Comparison of ENCODE assay signal across 10 cellular contexts in the genomic region with DNA sequence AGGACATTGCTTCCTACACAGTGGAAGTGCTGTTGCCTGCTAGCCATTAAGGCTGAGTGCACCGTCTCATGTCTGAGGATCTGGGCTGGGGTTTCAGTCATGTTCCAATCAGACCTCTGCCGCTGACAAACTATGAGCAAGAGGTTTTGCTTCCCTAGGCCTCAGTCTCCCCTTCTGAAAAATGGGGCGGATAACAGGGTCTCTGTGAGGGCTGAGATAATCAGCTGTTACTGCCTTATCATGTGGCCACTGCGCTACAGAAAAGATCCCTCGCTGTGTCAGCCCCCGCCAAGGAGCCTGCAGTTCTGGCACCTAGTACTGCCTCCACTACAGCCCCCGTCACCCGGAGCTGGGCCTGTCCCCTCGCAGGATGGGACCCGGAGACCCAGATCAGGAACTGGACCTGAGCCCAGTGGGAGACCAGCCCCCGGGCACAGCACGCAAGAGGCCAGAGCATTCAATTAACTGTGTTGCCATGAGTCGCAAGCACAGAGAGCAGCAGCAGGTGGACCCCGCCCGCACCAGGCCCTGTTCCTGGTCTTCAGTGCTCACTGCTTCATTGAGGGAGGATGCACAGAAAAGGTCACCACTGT. TPM values are rescaled to one million over a fixed set of nuclear protein-coding genes. Genes with fewer than 3 reads are reported as not detected.
DNase-seq lines count a peak whose midpoint lies in the region; ATAC-seq and TF ChIP-seq lines count a peak whose summit lies in the region.
"Had no signal": no experiment of that assay in that cellular context is flagged by ENCODE, and none has a peak within 500 bp of the region (broad histone marks: within the 10 kb centered on the region; RNA-seq: fewer than 3 reads in every experiment).

No MANE protein-coding gene starts in this region.

- H2BK12ac ChIP-seq in trophoblast cell (ENCODE audit: low read length) = peak overlapping the region; percentile 21

- intact Hi-C loops in Caco-2 (cut with micrococcal nuclease; ENCODE audit: unreplicated experiment) (loop anchor here (10.0 kb wide), 1 partner anchor 444 kb away; no protein-coding TSS in a partner anchor), PC-9 (cut with micrococcal nuclease; ENCODE audit: unreplicated experiment) (loop anchor here (1.0 kb wide), 1 partner anchor 193 kb away; the partner anchor contains the start of gene PRMT1)

- peak overlapping the region; percentile 22 for H2BK120ac ChIP-seq in trophoblast cell (ENCODE audit: insufficient read depth, low read length, poor library complexity)

- peak overlapping the region; percentile 69 for H3K4me3 ChIP-seq in Caco-2 (ENCODE audit: low read depth, low read length)
- H3K4me3 ChIP-seq in PC-9 = peak overlapping the region; percentile 48; the same call in 1 of the 2 replicates
- peak overlapping the region; percentile 31 to 56 (median 38) for H3K4me3 ChIP-seq in fibroblast of lung (replicated peaks in 1 of 4; ENCODE audit: control extremely low read depth in 1 of 4, insufficient read depth in 1 of 4, low read depth in 3 of 4, low read length in 4 of 4)
- H3K4me3 ChIP-seq in trophoblast cell (ENCODE audit: low read depth, low read length) = peak overlapping the region; percentile 76

- peak overlapping the region; percentile 72 for H3K4ac ChIP-seq in trophoblast cell (ENCODE audit: low read depth, low read length)

- H3F3A ChIP-seq in PC-9 (ENCODE audit: insufficient read depth, low read depth) = peaks cover 58% of the 10 kb centered on the region

- H3K9me3 Mint-ChIP-seq in Caco-2 (ENCODE audit: unreplicated experiment) = no peaks in the 10 kb centered on the region
- H3K9me3 Mint-ChIP-seq in progenitor cell of endocrine pancreas (ENCODE audit: low read depth) = no peaks in the 10 kb centered on the region
- H3K9me3 Mint-ChIP-seq: dendritic cell treated with granulocyte-macrophage colony-stimulating factor and Interleukin-4, amounts not matched to agents 40 ng/mL and 50 ng/mL, for 4 days had no signal

- no peak overlapping the region for H3K4me3 Mint-ChIP-seq in Caco-2 (ENCODE audit: unreplicated experiment)
- no peak overlapping the region for H3K4me3 Mint-ChIP-seq in progenitor cell of endocrine pancreas (ENCODE audit: low read depth)
- H3K4me3 Mint-ChIP-seq: dendritic cell treated with granulocyte-macrophage colony-stimulating factor and Interleukin-4, amounts not matched to agents 40 ng/mL and 50 ng/mL, for 4 days had no signal

- CTCF ChIA-PET in Caco-2 (lab: Charles Lee) = interaction anchor here (0.6 kb wide), 1 partner anchor 615 kb away, joined by 3 read pairs; no protein-coding TSS in a partner anchor
- CTCF ChIA-PET in PC-9 (lab: Charles Lee) = no interaction called here

- peak overlapping the region; percentile 70 for H3K18ac ChIP-seq in trophoblast cell (ENCODE audit: low read length)

- BruUV-seq in Caco-2 (replicated peaks; lab: Mats Ljungman, UMichigan) = no TSS peak
- no TSS peak for BruUV-seq in PC-9 (replicated peaks; lab: Mats Ljungman, UMichigan)

- peak overlapping the region; percentile 77 for H2AK5ac ChIP-seq in trophoblast cell (ENCODE audit: low read length)

- H3K27me3 Mint-ChIP-seq in Caco-2 (ENCODE audit: insufficient read depth, unreplicated experiment) (no peaks in the 10 kb centered on the region), progenitor cell of endocrine pancreas (no peaks in the 10 kb centered on the region)
- H3K27me3 Mint-ChIP-seq: dendritic cell treated with granulocyte-macrophage colony-stimulating factor and Interleukin-4, amounts not matched to agents 40 ng/mL and 50 ng/mL, for 4 days had no signal

- H4K20me1 ChIP-seq in PC-9 (ENCODE audit: insufficient read depth) (peaks cover 32% of the 10 kb centered on the region), fibroblast of lung (ENCODE audit: control insufficient read depth, extremely low read depth, insufficient read depth, low read length) (no peaks in the 10 kb centered on the region)

- TF ChIP-seq CTCF in Caco-2 (IDR thresholded peaks at IDR 0.05; ENCODE audit: insufficient read depth in 1 of 2, low read depth in 1 of 2, low read length in 1 of 2, severe bottlenecking in 1 of 2, unreplicated experiment in 1 of 2) (no peak), PC-9 (conservative IDR thresholded peaks at IDR 0.05) (no peak), fibroblast of lung (conservative IDR thresholded peaks at IDR 0.05 in 1 of 2, IDR thresholded peaks at IDR 0.05 in 1 of 2; ENCODE audit: low read depth in 1 of 2, low read length in 2 of 2) (no peak), progenitor cell of endocrine pancreas (IDR thresholded peaks at IDR 0.05; ENCODE audit: unreplicated experiment) (no peak)

- H3K4me1 ChIP-seq in Caco-2 = peaks cover 22% of the 10 kb centered on the region
- peaks cover 38% of the 10 kb centered on the region for H3K4me1 ChIP-seq in PC-9 (replicated peaks; ENCODE audit: insufficient read depth)
- peaks cover 16% of the 10 kb centered on the region for H3K4me1 ChIP-seq in fibroblast of lung (ENCODE audit: control insufficient read depth, extremely low read depth, insufficient read depth, low read length)
- peaks cover 18 to 25% of the 10 kb centered on the region in 2 experiments for H3K4me1 ChIP-seq in trophoblast cell (ENCODE audit: control insufficient read depth in 1 of 2, insufficient read depth in 2 of 2, low read length in 2 of 2)

- no peak overlapping the region for H3K23ac ChIP-seq in trophoblast cell (ENCODE audit: low read length)

- H3K9me3 ChIP-seq in Caco-2 (no peaks in the 10 kb centered on the region), PC-9 (ENCODE audit: insufficient read depth, low read depth) (no peaks in the 10 kb centered on the region), fibroblast of lung (ENCODE audit: control insufficient read depth, insufficient read depth, low read depth, low read length) (no peaks in the 10 kb centered on the region), trophoblast cell (ENCODE audit: insufficient read depth, low read depth, low read length) (no peaks in the 10 kb centered on the region)

- H3K36me3 ChIP-seq in Caco-2 (ENCODE audit: control insufficient read depth, insufficient read depth, low read length) (peaks cover 6% of the 10 kb centered on the region), PC-9 (ENCODE audit: low read depth) (0 out of 2 replicates have a peak, but pooled peaks cover 8% of the 10 kb centered on the region), fibroblast of lung (ENCODE audit: control insufficient read depth, insufficient read depth, low read length) (peaks cover 2% of the 10 kb centered on the region), trophoblast cell (ENCODE audit: control insufficient read depth in 1 of 2, insufficient read depth in 2 of 2, low read length in 2 of 2) (peaks cover 32% of the 10 kb centered on the region in 2 experiments)

- no peak overlapping the region for H3K27ac ChIP-seq in PC-9
- peak overlapping the region; percentile 63 for H3K27ac ChIP-seq in fibroblast of lung (ENCODE audit: insufficient read depth, low read length)
- peak overlapping the region; percentile 89 for H3K27ac ChIP-seq in trophoblast cell (ENCODE audit: low read depth, low read length)

- WGBS in trophoblast cell (ENCODE audit: extremely low coverage, insufficient coverage, insufficient read length) = no CpG with 5 or more reads among the region's 15 CpGs

- H3K4me1 Mint-ChIP-seq in Caco-2 (ENCODE audit: low read depth, unreplicated experiment) (peaks cover 16% of the 10 kb centered on the region), progenitor cell of endocrine pancreas (ENCODE audit: low read depth) (peaks cover 19% of the 10 kb centered on the region)

- H3K79me1 ChIP-seq in trophoblast cell (ENCODE audit: low read length) = peaks cover 19% of the 10 kb centered on the region

- H2BK5ac ChIP-seq in trophoblast cell (ENCODE audit: low read depth, low read length, poor library complexity) = peak overlapping the region; percentile 39

- peak overlapping the region; percentile 80 for H4K8ac ChIP-seq in trophoblast cell (ENCODE audit: low read depth, low read length)

- H4K12ac ChIP-seq in trophoblast cell (ENCODE audit: low read depth, low read length) = peak overlapping the region; percentile 93

- peak overlapping the region; percentile 71 for H3K4me2 ChIP-seq in PC-9
- H3K4me2 ChIP-seq in fibroblast of lung (ENCODE audit: extremely low read depth, insufficient read depth, low read length) = peak overlapping the region; percentile 79
- peak overlapping the region; percentile 74 for H3K4me2 ChIP-seq in trophoblast cell (ENCODE audit: low read length)

- H2AFZ ChIP-seq in PC-9 (no peak overlapping the region), fibroblast of lung (ENCODE audit: low read length) (peak overlapping the region; percentile 10), trophoblast cell (ENCODE audit: insufficient read depth, low read length, poor library complexity) (peak overlapping the region; percentile 34)

- ATAC-seq in GM18867 (IDR thresholded peaks at IDR 0.05; ENCODE audit: unreplicated experiment) = no peak

- no peaks in the 10 kb centered on the region for H3K9me2 ChIP-seq in PC-9 (ENCODE audit: insufficient read depth)

- H3K27me3 ChIP-seq in Caco-2 (replicated peaks; ENCODE audit: control insufficient read depth, insufficient read depth, low read length) (no peaks in the 10 kb centered on the region), PC-9 (ENCODE audit: insufficient read depth, low read depth) (no peaks in the 10 kb centered on the region), fibroblast of lung (ENCODE audit: control insufficient read depth, insufficient read depth, low read length) (no peaks in the 10 kb centered on the region), trophoblast cell (ENCODE audit: insufficient read depth, low read length) (no peaks in the 10 kb centered on the region)

- H3K9ac ChIP-seq in fibroblast of lung (ENCODE audit: insufficient read depth, low read length) (peak overlapping the region; percentile 49), trophoblast cell (ENCODE audit: low read length) (peak overlapping the region; percentile 11)

- DNase-seq in Caco-2 = no peak
- DNase-seq in PC-9 = no peak
- no peak for DNase-seq in fibroblast of lung (ENCODE audit: low read depth in 2 of 2)
- no peak for DNase-seq in trophoblast cell
- no peak for DNase-seq in stimulated activated CD4-positive, alpha-beta T cell treated with anti-CD3 and anti-CD28 coated beads, Interleukin-4, amount 100 ng/mL, for 1 hour
- DNase-seq in progenitor cell of endocrine pancreas (ENCODE audit: low spot score, unreplicated experiment) = no peak
- no peak for DNase-seq in NCI-H1930 (lab: John Stamatoyannopoulos, UW)
- DNase-seq: NCI-H526 treated with DMSO at 0.1 percent for 48 hours had no signal

- POLR2A ChIA-PET in Caco-2 (lab: Charles Lee) (interaction anchor here (1.3 kb wide), 1 partner anchor 20 kb away, joined by 7 read pairs; no protein-coding TSS in a partner anchor), PC-9 (lab: Charles Lee; ENCODE audit: unreplicated experiment) (interaction anchor here (0.6 to 0.9 kb wide), 2 partner anchors 58 to 280 kb away, joined by 3 to 10 read pairs; no protein-coding TSS in a partner anchor)

- H3K14ac ChIP-seq in trophoblast cell (ENCODE audit: low read length) = peak overlapping the region; percentile 89

- H3K27ac Mint-ChIP-seq in Caco-2 (ENCODE audit: unreplicated experiment) (no peak overlapping the region), progenitor cell of endocrine pancreas (no peak overlapping the region)
- H3K27ac Mint-ChIP-seq: dendritic cell treated with granulocyte-macrophage colony-stimulating factor and Interleukin-4, amounts not matched to agents 40 ng/mL and 50 ng/mL, for 4 days had no signal

- H3K36me3 Mint-ChIP-seq in Caco-2 (ENCODE audit: insufficient read depth, unreplicated experiment) (peaks cover 40% of the 10 kb centered on the region), progenitor cell of endocrine pancreas (ENCODE audit: insufficient read depth) (peaks cover 6% of the 10 kb centered on the region)

- peak overlapping the region; percentile 86 for H4K91ac ChIP-seq in trophoblast cell (ENCODE audit: low read depth, low read length)

- H3K79me2 ChIP-seq in PC-9 (ENCODE audit: low read depth) (peaks cover 42% of the 10 kb centered on the region), fibroblast of lung (ENCODE audit: control insufficient read depth, insufficient read depth, low read length) (peaks cover 25% of the 10 kb centered on the region), trophoblast cell (ENCODE audit: control insufficient read depth, insufficient read depth, low read length, poor library complexity) (peaks cover 9% of the 10 kb centered on the region)

RNA-seq across cellular contexts. Expression of gene PNKP, which starts 3.0 kb away (rescaled TPM):
- 130 and 147 TPM in 2 replicates for total RNA-seq in Caco-2 (2022)
- total RNA-seq in PC-9 (2021) = 82.7 and 85.6 TPM in 2 replicates
- total RNA-seq in fibroblast of lung = 21.1 and 32.9 TPM in 2 replicates
- polyA plus RNA-seq in fibroblast of lung = 11.0 and 17.0 TPM in 2 replicates
- 25.9 and 35.8 TPM in 2 replicates for polyA plus RNA-seq in fibroblast of lung (2012)
- 25.4 and 45.5 TPM in 2 replicates for polyA minus RNA-seq in fibroblast of lung (ENCODE audit: low replicate concordance)
- polyA plus RNA-seq in trophoblast cell (2013) = 43.8 and 44.8 TPM in 2 replicates
- 137 and 144 TPM in 2 replicates for total RNA-seq in progenitor cell of endocrine pancreas

RNA-seq across cellular contexts. Expression of gene AKT1S1, which starts 6.8 kb away (rescaled TPM):
- total RNA-seq in Caco-2 (2022) (64.6 and 77.6 TPM in 2 replicates), PC-9 (2021) (109 and 143 TPM in 2 replicates), fibroblast of lung (9.2 and 12.2 TPM in 2 replicates), progenitor cell of endocrine pancreas (41.5 and 48.8 TPM in 2 replicates)
- 37.4 and 51.3 TPM in 2 replicates for polyA plus RNA-seq in fibroblast of lung
- 54.8 and 74.5 TPM in 2 replicates for polyA plus RNA-seq in fibroblast of lung (2012)
- polyA minus RNA-seq in fibroblast of lung (ENCODE audit: low replicate concordance) = 41.6 and 54.1 TPM in 2 replicates
- polyA plus RNA-seq in trophoblast cell (2013) = 142 and 143 TPM in 2 replicates

RNA-seq across cellular contexts. Expression of gene TBC1D17, which starts 7.1 kb away (rescaled TPM):
- total RNA-seq in Caco-2 (2022) = 55.3 and 56.5 TPM in 2 replicates
- total RNA-seq in PC-9 (2021) = 52.1 and 62.3 TPM in 2 replicates
- 10.0 and 19.5 TPM in 2 replicates for total RNA-seq in fibroblast of lung
- polyA plus RNA-seq in fibroblast of lung = 32.5 and 34.2 TPM in 2 replicates
- polyA plus RNA-seq in fibroblast of lung (2012) = 42.3 and 47.1 TPM in 2 replicates
- 111 and 165 TPM in 2 replicates for polyA minus RNA-seq in fibroblast of lung (ENCODE audit: low replicate concordance)
- polyA plus RNA-seq in trophoblast cell (2013) = 38.8 and 40.1 TPM in 2 replicates
- total RNA-seq in progenitor cell of endocrine pancreas = 44.6 and 45.4 TPM in 2 replicates

RNA-seq across cellular contexts. Expression of gene PTOV1, which starts 19.4 kb away (rescaled TPM):
- total RNA-seq in Caco-2 (2022) (209 and 224 TPM in 2 replicates), PC-9 (2021) (151 and 155 TPM in 2 replicates), fibroblast of lung (35.2 and 56.0 TPM in 2 replicates), progenitor cell of endocrine pancreas (518 and 564 TPM in 2 replicates)
- 41.1 and 48.0 TPM in 2 replicates for polyA plus RNA-seq in fibroblast of lung
- polyA plus RNA-seq in fibroblast of lung (2012) = 108 and 129 TPM in 2 replicates
- 108 and 136 TPM in 2 replicates for polyA minus RNA-seq in fibroblast of lung (ENCODE audit: low replicate concordance)
- 233 and 241 TPM in 2 replicates for polyA plus RNA-seq in trophoblast cell (2013)

RNA-seq across cellular contexts. Expression of gene IL4I1, which starts 26.3 kb away (rescaled TPM):
- total RNA-seq in Caco-2 (2022) = 0.61 and 1.1 TPM in 2 replicates
- total RNA-seq in PC-9 (2021) = 0.85 TPM in 1 of 2 replicates, not detected in the other
- 1.2 and 1.5 TPM in 2 replicates for total RNA-seq in fibroblast of lung
- 0.09 and 0.21 TPM in 2 replicates for polyA plus RNA-seq in fibroblast of lung
- polyA plus RNA-seq in fibroblast of lung (2012) = 0.52 and 0.58 TPM in 2 replicates
- 0.79 TPM in 1 of 2 replicates, not detected in the other for polyA minus RNA-seq in fibroblast of lung (ENCODE audit: low replicate concordance)
- polyA plus RNA-seq in trophoblast cell (2013) = 0.30 and 0.33 TPM in 2 replicates
- 0.24 and 0.40 TPM in 2 replicates for total RNA-seq in progenitor cell of endocrine pancreas
